10 cellular contexts compared by ENCODE assay signal in genomic region chr4:6198768-6199343, GRCh38. TPM values are rescaled to one million over a fixed set of nuclear protein-coding genes. Genes with fewer than 3 reads are reported as not detected.
DNase-seq lines count a peak whose midpoint lies in the region; ATAC-seq lines count a peak whose summit lies in the region.
"Had no signal": no experiment of that assay in that cellular context is flagged by ENCODE, and none has a peak within 500 bp of the region (broad histone marks: within the 10 kb centered on the region; RNA-seq: fewer than 3 reads in every experiment).

No MANE protein-coding gene starts in this region.

- no peak overlapping the region for H3K9ac ChIP-seq in iPS-18a (ENCODE audit: low read length)
- no peak overlapping the region for H3K9ac ChIP-seq in stomach smooth muscle (ENCODE audit: low read length in 2 of 2)

- peaks cover 31% of the 10 kb centered on the region for H3K27me3 ChIP-seq in iPS-18a (ENCODE audit: control insufficient read depth, insufficient read depth, low read length)
- H3K27me3 ChIP-seq in stomach smooth muscle (ENCODE audit: control insufficient read depth in 1 of 2, insufficient read depth in 2 of 2, low read length in 2 of 2): peaks cover 45 to 54% of the 10 kb centered on the region in 2 donors

- peak overlapping the region; percentile 85 for H3K4me3 Mint-ChIP-seq in activated CD4-positive, alpha-beta T cell treated with anti-CD3 and anti-CD28 coated beads, Interleukin-2, amount 10 ng/mL, durations not matched to agents 24 days and 14 days
- H3K4me3 Mint-ChIP-seq in activated CD8-positive, alpha-beta T cell treated with anti-CD3 and anti-CD28 coated beads, Interleukin-2, amount 10 ng/mL, durations not matched to agents 7 days and 5 days: peak overlapping the region; percentile 76

- DNase-seq in activated CD4-positive, alpha-beta T cell treated with anti-CD3 and anti-CD28 coated beads, Interleukin-2, amount 10 ng/mL, durations not matched to agents 24 days and 14 days: peak; percentile 73
- no peak for DNase-seq in activated CD4-positive, alpha-beta T cell treated with anti-CD3 and anti-CD28 coated beads for 4 hours
- peak; percentile 42 for DNase-seq in activated CD8-positive, alpha-beta T cell treated with anti-CD3 and anti-CD28 coated beads, Interleukin-2, amount 10 ng/mL, durations not matched to agents 7 days and 5 days
- DNase-seq in dermis blood vessel endothelial cell (no peak), NCI-H2171 (lab: John Stamatoyannopoulos, UW) (no peak)
- DNase-seq: NCI-H2029 treated with DMSO at 0.1 percent for 48 hours had no signal

- POLR2A ChIA-PET in activated CD8-positive, alpha-beta T cell treated with anti-CD3 and anti-CD28 coated beads, Interleukin-2, amount 10 ng/mL, durations not matched to agents 7 days and 5 days (lab: Charles Lee): interaction anchor here (0.7 to 4.9 kb wide), 5 partner anchors 11 to 845 kb away, joined by 3 to 150 read pairs (median 4); no protein-coding TSS in a partner anchor

- peaks cover 14% of the 10 kb centered on the region for H3K4me1 ChIP-seq in iPS-18a (ENCODE audit: control insufficient read depth, low read depth, low read length)
- peaks cover 20% of the 10 kb centered on the region for H3K4me1 ChIP-seq in stomach smooth muscle (ENCODE audit: control insufficient read depth, insufficient read depth, low read length)

- H3K36me3 Mint-ChIP-seq in activated CD4-positive, alpha-beta T cell treated with anti-CD3 and anti-CD28 coated beads, Interleukin-2, amount 10 ng/mL, durations not matched to agents 24 days and 14 days (ENCODE audit: low read depth): peaks cover 16% of the 10 kb centered on the region
- peaks cover 11% of the 10 kb centered on the region for H3K36me3 Mint-ChIP-seq in activated CD8-positive, alpha-beta T cell treated with anti-CD3 and anti-CD28 coated beads, Interleukin-2, amount 10 ng/mL, durations not matched to agents 7 days and 5 days (ENCODE audit: low read depth)

- H3K27me3 Mint-ChIP-seq in activated CD4-positive, alpha-beta T cell treated with anti-CD3 and anti-CD28 coated beads, Interleukin-2, amount 10 ng/mL, durations not matched to agents 24 days and 14 days: peaks cover 25% of the 10 kb centered on the region
- H3K27me3 Mint-ChIP-seq in activated CD8-positive, alpha-beta T cell treated with anti-CD3 and anti-CD28 coated beads, Interleukin-2, amount 10 ng/mL, durations not matched to agents 7 days and 5 days (ENCODE audit: low read depth): peaks cover 41% of the 10 kb centered on the region

- peak overlapping the region; percentile 75 for H3K27ac Mint-ChIP-seq in activated CD4-positive, alpha-beta T cell treated with anti-CD3 and anti-CD28 coated beads, Interleukin-2, amount 10 ng/mL, durations not matched to agents 24 days and 14 days
- H3K27ac Mint-ChIP-seq in activated CD8-positive, alpha-beta T cell treated with anti-CD3 and anti-CD28 coated beads, Interleukin-2, amount 10 ng/mL, durations not matched to agents 7 days and 5 days: peak overlapping the region; percentile 84

- no peaks in the 10 kb centered on the region for H3K9me3 ChIP-seq in iPS-18a (ENCODE audit: control insufficient read depth, low read depth, low read length)
- H3K9me3 ChIP-seq in stomach smooth muscle (ENCODE audit: control insufficient read depth in 2 of 2, low read length in 2 of 2): peaks cover 0 to 10% of the 10 kb centered on the region in 2 donors

- H3K4me3 ChIP-seq in iPS-18a (ENCODE audit: low read length): peak overlapping the region; percentile 52
- peak overlapping the region; percentile 35 to 60 for H3K4me3 ChIP-seq in stomach smooth muscle (ENCODE audit: low read length in 2 of 2)

- H3K36me3 ChIP-seq in iPS-18a (ENCODE audit: control insufficient read depth, low read depth, low read length): no peaks in the 10 kb centered on the region
- no peaks in the 10 kb centered on the region for H3K36me3 ChIP-seq in stomach smooth muscle (ENCODE audit: control insufficient read depth in 2 of 2, insufficient read depth in 2 of 2, low read length in 2 of 2)

- CTCF ChIA-PET in activated CD8-positive, alpha-beta T cell treated with anti-CD3 and anti-CD28 coated beads, Interleukin-2, amount 10 ng/mL, durations not matched to agents 7 days and 5 days (lab: Charles Lee): interaction anchor here (0.9 to 2.6 kb wide), 7 partner anchors 9 to 64 kb away, joined by 3 to 16 read pairs (median 4); no protein-coding TSS in a partner anchor

- ATAC-seq in activated CD8-positive, alpha-beta T cell treated with anti-CD3 and anti-CD28 coated beads, Interleukin-2, amount 10 ng/mL, durations not matched to agents 7 days and 5 days: peak; percentile 43
- no peak for ATAC-seq in GM21529 (IDR thresholded peaks at IDR 0.05; ENCODE audit: unreplicated experiment)

- H3K9me3 Mint-ChIP-seq in activated CD4-positive, alpha-beta T cell treated with anti-CD3 and anti-CD28 coated beads, Interleukin-2, amount 10 ng/mL, durations not matched to agents 24 days and 14 days: peaks cover 8% of the 10 kb centered on the region
- peaks cover 4% of the 10 kb centered on the region for H3K9me3 Mint-ChIP-seq in activated CD8-positive, alpha-beta T cell treated with anti-CD3 and anti-CD28 coated beads, Interleukin-2, amount 10 ng/mL, durations not matched to agents 7 days and 5 days (ENCODE audit: insufficient read depth)

- H3K27ac ChIP-seq in iPS-18a (ENCODE audit: low read length) (no peak overlapping the region), stomach smooth muscle (ENCODE audit: low read length) (no peak overlapping the region)

- intact Hi-C loops in activated CD4-positive, alpha-beta T cell treated with anti-CD3 and anti-CD28 coated beads, Interleukin-2, amount 10 ng/mL, durations not matched to agents 24 days and 14 days (cut with micrococcal nuclease): loop anchor here (1.0 to 5.0 kb wide), 2 partner anchors 18 to 68 kb away; partner anchors contain the start of gene WFS1

- H3K4me1 Mint-ChIP-seq in activated CD4-positive, alpha-beta T cell treated with anti-CD3 and anti-CD28 coated beads, Interleukin-2, amount 10 ng/mL, durations not matched to agents 24 days and 14 days: peaks cover 30% of the 10 kb centered on the region
- H3K4me1 Mint-ChIP-seq in activated CD8-positive, alpha-beta T cell treated with anti-CD3 and anti-CD28 coated beads, Interleukin-2, amount 10 ng/mL, durations not matched to agents 7 days and 5 days (ENCODE audit: low read depth): peaks cover 35% of the 10 kb centered on the region

RNA-seq across cellular contexts. Expression of gene JAKMIP1, which starts 1.5 kb away (rescaled TPM):
- total RNA-seq in activated CD4-positive, alpha-beta T cell treated with anti-CD3 and anti-CD28 coated beads, Interleukin-2, amount 10 ng/mL, durations not matched to agents 24 days and 14 days: 10.3 and 11.3 TPM in 2 replicates
- total RNA-seq in activated CD8-positive, alpha-beta T cell treated with anti-CD3 and anti-CD28 coated beads, Interleukin-2, amount 10 ng/mL, durations not matched to agents 7 days and 5 days: 1 to 10 TPM; 9.3 to 9.6 TPM
- not detected in 2 replicates for total RNA-seq in dermis blood vessel endothelial cell
- total RNA-seq: dermis microvascular lymphatic vessel endothelial cell had no signal

Comparison
In these comparisons a context has a peak if more than half of its experiments do, and no peak if none do; other contexts are left out.
1. DNase-seq: peak in activated CD4-positive, alpha-beta T cell treated with anti-CD3 and anti-CD28 coated beads, Interleukin-2, amount 10 ng/mL, durations not matched to agents 24 days and 14 days (single experiment) and activated CD8-positive, alpha-beta T cell treated with anti-CD3 and anti-CD28 coated beads, Interleukin-2, amount 10 ng/mL, durations not matched to agents 7 days and 5 days (single experiment); none in activated CD4-positive, alpha-beta T cell treated with anti-CD3 and anti-CD28 coated beads for 4 hours (0 of 2), dermis blood vessel endothelial cell (single experiment) and NCI-H2171 (single experiment).
2. RNA of gene JAKMIP1, which starts 1.5 kb away (total RNA-seq): 10.3 to 11.3 TPM in activated CD4-positive, alpha-beta T cell treated with anti-CD3 and anti-CD28 coated beads, Interleukin-2, amount 10 ng/mL, durations not matched to agents 24 days and 14 days and 9.3 to 9.6 TPM in activated CD8-positive, alpha-beta T cell treated with anti-CD3 and anti-CD28 coated beads, Interleukin-2, amount 10 ng/mL, durations not matched to agents 7 days and 5 days; not detected in dermis blood vessel endothelial cell; every median in the first group is over 10 times any median in the second.